In the genomic region with DNA sequence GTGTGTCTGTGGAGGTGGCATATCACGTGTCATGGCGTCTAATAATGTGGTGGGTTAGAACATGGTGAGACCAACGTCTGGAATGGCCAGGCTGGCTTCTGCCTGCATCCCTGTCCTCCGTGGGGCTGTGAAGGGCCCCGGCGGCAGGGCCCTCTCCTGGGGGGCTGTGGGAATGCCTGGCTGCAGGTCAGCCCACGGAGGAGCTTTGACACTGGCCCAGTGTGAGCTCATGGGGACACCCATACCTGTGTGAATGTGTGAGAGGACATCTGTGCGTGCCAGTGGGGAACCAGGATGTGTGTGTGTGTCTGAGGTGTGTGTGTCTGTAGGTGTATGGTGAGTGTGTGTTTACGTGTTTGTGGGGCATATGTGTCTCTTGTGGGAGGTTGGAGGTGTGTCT, we compare ENCODE assay signal across 17 cellular contexts.
"Had no signal": no experiment of that assay in that cellular context is flagged by ENCODE, and none has a peak within 500 bp of the region (broad histone marks: within the 10 kb centered on the region; RNA-seq: fewer than 3 reads in every experiment).

No MANE protein-coding gene starts in this region.

- H3K4me3 ChIP-seq: hepatocyte, mucosa of descending colon, ovary, right atrium auricular region, sigmoid colon, skin epidermis had no signal

- H3K27me3 Mint-ChIP-seq: stimulated activated naive B cell treated with anti-CD40 and anti-IgM and Interleukin-4, amounts not matched to agents 10 μg/mL and 1 μg/mL and 100 μg/mL, for 72 hours had no signal

- H2AFZ ChIP-seq: hepatocyte had no signal

- H3K27me3 ChIP-seq: foreskin keratinocyte, ovary, right atrium auricular region had no signal

- H3K27ac ChIP-seq: foreskin keratinocyte, hepatocyte, ovary, right atrium auricular region, sigmoid colon, skin epidermis had no signal

- H3K36me3 Mint-ChIP-seq: naive thymus-derived CD8-positive, alpha-beta T cell; stimulated activated naive B cell treated with anti-CD40 and anti-IgM and Interleukin-4, amounts not matched to agents 10 μg/mL and 1 μg/mL and 100 μg/mL, for 72 hours had no signal

- H3K27ac Mint-ChIP-seq: naive thymus-derived CD8-positive, alpha-beta T cell; stimulated activated naive B cell treated with anti-CD40 and anti-IgM and Interleukin-4, amounts not matched to agents 10 μg/mL and 1 μg/mL and 100 μg/mL, for 72 hours had no signal

- ATAC-seq: foreskin keratinocyte; left colon; mucosa of descending colon; naive thymus-derived CD8-positive, alpha-beta T cell; stimulated activated naive B cell treated with anti-CD40 and anti-IgM and Interleukin-4, amounts not matched to agents 10 μg/mL and 1 μg/mL and 100 μg/mL, for 72 hours had no signal

- H3K4me2 ChIP-seq: hepatocyte had no signal

- H3K4me1 ChIP-seq: foreskin keratinocyte, right atrium auricular region, sigmoid colon had no signal

- H3K9me3 ChIP-seq: mucosa of descending colon, ovary, right atrium auricular region, sigmoid colon had no signal

- H3K4me1 Mint-ChIP-seq: naive thymus-derived CD8-positive, alpha-beta T cell; stimulated activated naive B cell treated with anti-CD40 and anti-IgM and Interleukin-4, amounts not matched to agents 10 μg/mL and 1 μg/mL and 100 μg/mL, for 72 hours had no signal

- DNase-seq: dermis blood vessel endothelial cell; erythroblast; foreskin keratinocyte; head of caudate nucleus; left colon; mammary epithelial cell; mucosa of descending colon; naive thymus-derived CD8-positive, alpha-beta T cell; ovary; sigmoid colon; stimulated activated CD4-positive, alpha-beta T cell treated with anti-CD3 and anti-CD28 coated beads, Interleukin-2, amount 100 ng/mL, for 24 hours; stimulated activated CD4-positive, alpha-beta T cell treated with anti-CD3 and anti-CD28 coated beads, Interleukin-4, amount 100 ng/mL, for 4 hours; stimulated activated naive B cell treated with anti-CD40 and anti-IgM and Interleukin-4, amounts not matched to agents 10 μg/mL and 1 μg/mL and 100 μg/mL, for 72 hours; trophoblast cell had no signal

- H3K36me3 ChIP-seq: ovary, right atrium auricular region, sigmoid colon had no signal

- H3K4me3 Mint-ChIP-seq: naive thymus-derived CD8-positive, alpha-beta T cell; stimulated activated naive B cell treated with anti-CD40 and anti-IgM and Interleukin-4, amounts not matched to agents 10 μg/mL and 1 μg/mL and 100 μg/mL, for 72 hours had no signal

- H3K79me2 ChIP-seq: hepatocyte had no signal

- H3K9me3 Mint-ChIP-seq: naive thymus-derived CD8-positive, alpha-beta T cell; stimulated activated naive B cell treated with anti-CD40 and anti-IgM and Interleukin-4, amounts not matched to agents 10 μg/mL and 1 μg/mL and 100 μg/mL, for 72 hours had no signal
